16 cellular contexts compared by ENCODE assay signal in genomic region chr4:113645288-113645687, GRCh38.
DNase-seq lines count a peak whose midpoint lies in the region; ATAC-seq and TF ChIP-seq lines count a peak whose summit lies in the region.
"Had no signal": no experiment of that assay in that cellular context is flagged by ENCODE, and none has a peak within 500 bp of the region (broad histone marks: within the 10 kb centered on the region; RNA-seq: fewer than 3 reads in every experiment).

No MANE protein-coding gene starts in this region.

- H3K79me2 ChIP-seq in H9 (ENCODE audit: insufficient read depth, low read length) (no peaks in the 10 kb centered on the region), PC-9 (ENCODE audit: low read depth) (no peaks in the 10 kb centered on the region)

- CTCF ChIA-PET in PC-9 (lab: Charles Lee) = no interaction called here

- TF ChIP-seq CTCF in H9 (conservative IDR thresholded peaks at IDR 0.05) = no peak
- TF ChIP-seq CTCF in PC-9 (conservative IDR thresholded peaks at IDR 0.05) = no peak
- no peak for TF ChIP-seq CTCF in stomach (IDR thresholded peaks at IDR 0.05)
- no peak for TF ChIP-seq CTCF in tibial nerve (IDR thresholded peaks at IDR 0.05)

- no TSS peak for BruUV-seq in PC-9 (replicated peaks; lab: Mats Ljungman, UMichigan)

- no peak for TF ChIP-seq POLR2A in stomach (IDR thresholded peaks at IDR 0.05)
- TF ChIP-seq POLR2A in tibial nerve (IDR thresholded peaks at IDR 0.05) = no peak

- no peak overlapping the region for H2BK20ac ChIP-seq in H9 (ENCODE audit: low read depth, low read length, poor library complexity, severe bottlenecking)

- ATAC-seq in HG03045 (IDR thresholded peaks at IDR 0.05; ENCODE audit: unreplicated experiment) (no peak), GM19397 (IDR thresholded peaks at IDR 0.05; ENCODE audit: unreplicated experiment) (no peak)
- ATAC-seq: effector memory CD8-positive, alpha-beta T cell; natural killer cell treated with Interleukin-12 subunit alpha and Interleukin-12 subunit beta and Interleukin-15 and Interleukin-18, amount 100 ng/mL, for 72 hours had no signal

- H3K4me1 ChIP-seq in H9 (ENCODE audit: insufficient read depth, low read length) = peaks cover 8% of the 10 kb centered on the region; the same call in 1 of the 2 replicates
- peaks cover 34% of the 10 kb centered on the region for H3K4me1 ChIP-seq in PC-9 (replicated peaks; ENCODE audit: insufficient read depth)
- H3K4me1 ChIP-seq in iPS-18a (ENCODE audit: control insufficient read depth, low read depth, low read length) = peaks cover 18% of the 10 kb centered on the region
- peaks cover 18 to 68% (median 46%) of the 10 kb centered on the region in 4 donors for H3K4me1 ChIP-seq in stomach
- peaks cover 0 to 33% (median 18%) of the 10 kb centered on the region in 4 donors for H3K4me1 ChIP-seq in tibial nerve

- H4K8ac ChIP-seq in H9 (replicated peaks; ENCODE audit: insufficient read length, low read depth, low read length) = no peak overlapping the region

- no peaks in the 10 kb centered on the region for H3K79me1 ChIP-seq in H9 (ENCODE audit: insufficient read depth, low read depth, low read length, poor library complexity, severe bottlenecking)

- no peak overlapping the region for H3K4ac ChIP-seq in H9 (ENCODE audit: low read depth, low read length)

- H2BK12ac ChIP-seq in H9 (ENCODE audit: insufficient read length, low read depth, low read length) = no peak overlapping the region

- H3K4me1 Mint-ChIP-seq in H9 = peaks cover 26 to 33% of the 10 kb centered on the region in 2 experiments

- H4K91ac ChIP-seq in H9 (ENCODE audit: insufficient read length, low read depth, low read length) = no peak overlapping the region

- H3K23me2 ChIP-seq in H9 (ENCODE audit: insufficient read length, low read depth, low read length, poor library complexity, severe bottlenecking) = no peaks in the 10 kb centered on the region

- no peak overlapping the region for H3K4me3 Mint-ChIP-seq in H9
- H3K4me3 Mint-ChIP-seq: activated naive CD8-positive, alpha-beta T cell treated with anti-CD3 and anti-CD28 coated beads for 36 hours; effector memory CD8-positive, alpha-beta T cell; natural killer cell treated with Interleukin-12 subunit alpha and Interleukin-12 subunit beta and Interleukin-15 and Interleukin-18, amount 100 ng/mL, for 72 hours had no signal

- no peaks in the 10 kb centered on the region for H3K27me3 Mint-ChIP-seq in H9 (ENCODE audit: low read depth)
- H3K27me3 Mint-ChIP-seq: activated naive CD8-positive, alpha-beta T cell treated with anti-CD3 and anti-CD28 coated beads for 36 hours; effector memory CD8-positive, alpha-beta T cell; natural killer cell treated with Interleukin-12 subunit alpha and Interleukin-12 subunit beta and Interleukin-15 and Interleukin-18, amount 100 ng/mL, for 72 hours had no signal

- POLR2A ChIA-PET in PC-9 (lab: Charles Lee; ENCODE audit: unreplicated experiment) = no interaction called here

- no peaks in the 10 kb centered on the region for H4K20me1 ChIP-seq in H9 (ENCODE audit: control insufficient read depth, insufficient read depth, insufficient read length)
- no peaks in the 10 kb centered on the region for H4K20me1 ChIP-seq in PC-9 (ENCODE audit: insufficient read depth)

- H3K4me3 ChIP-seq in PC-9 (no peak overlapping the region), iPS-18a (ENCODE audit: low read length) (no peak overlapping the region), stomach (no peak overlapping the region), tibial nerve (no peak overlapping the region)
- H3K4me3 ChIP-seq: pancreas, testis had no signal

- peak overlapping the region; percentile 65 to 98 (median 91); a peak in 5 of 7 replicates for H3K27ac Mint-ChIP-seq in H9

- H2AK5ac ChIP-seq in H9 (ENCODE audit: insufficient read length, low read length) = no peak overlapping the region

- H3T11ph ChIP-seq in H9 (ENCODE audit: low read length) = no peak overlapping the region

- no peak overlapping the region for H2BK15ac ChIP-seq in H9 (ENCODE audit: low read depth, low read length)

- no peaks in the 10 kb centered on the region; a peak in 1 of 7 replicates for H3K36me3 Mint-ChIP-seq in H9 (ENCODE audit: insufficient read depth in 1 of 3, low read depth in 3 of 3)
- H3K36me3 Mint-ChIP-seq: natural killer cell treated with Interleukin-12 subunit alpha and Interleukin-12 subunit beta and Interleukin-15 and Interleukin-18, amount 100 ng/mL, for 72 hours had no signal

- no peak overlapping the region for H3K14ac ChIP-seq in H9 (ENCODE audit: insufficient read depth, low read length)

- H2BK5ac ChIP-seq in H9 (ENCODE audit: insufficient read length, low read length) = no peak overlapping the region

- H3K9me2 ChIP-seq in PC-9 (ENCODE audit: insufficient read depth) = no peaks in the 10 kb centered on the region

- H3K27ac ChIP-seq in H9 (ENCODE audit: insufficient read length, low read depth, low read length) = peak overlapping the region; percentile 9
- H3K27ac ChIP-seq in PC-9 = peak overlapping the region; percentile 29
- peak overlapping the region; percentile 52 for H3K27ac ChIP-seq in iPS-18a (ENCODE audit: low read length)
- peak overlapping the region; percentile 13 to 85 (median 75) for H3K27ac ChIP-seq in stomach
- no peak overlapping the region for H3K27ac ChIP-seq in tibial nerve
- H3K27ac ChIP-seq: testis had no signal

- H3K56ac ChIP-seq in H9 (ENCODE audit: insufficient read length, low read depth, low read length) = no peak overlapping the region

- H3K18ac ChIP-seq in H9 (ENCODE audit: insufficient read length, low read depth, low read length) = no peak overlapping the region

- no CpG with 5 or more reads among the region's 1 CpG for WGBS in H9 (ENCODE audit: extremely low coverage, insufficient read length, low lambda C conversion rate)
- WGBS in stomach, 5 donors = 56 to 75% (median 71%) methylated on average over 1 of the region's 1 CpG
- 100% methylated on average over 1 of the region's 1 CpG for WGBS in tibial nerve, 2 donors

- H4K5ac ChIP-seq in H9 (ENCODE audit: insufficient read length, low read depth, low read length) = no peak overlapping the region

- H3K9ac ChIP-seq in H9 (ENCODE audit: extremely low read depth, insufficient read length, low read length) = no peak overlapping the region
- no peak overlapping the region for H3K9ac ChIP-seq in iPS-18a (ENCODE audit: low read length)

- no peaks in the 10 kb centered on the region for H3K9me3 Mint-ChIP-seq in H9
- H3K9me3 Mint-ChIP-seq: activated naive CD8-positive, alpha-beta T cell treated with anti-CD3 and anti-CD28 coated beads for 36 hours; effector memory CD8-positive, alpha-beta T cell; natural killer cell treated with Interleukin-12 subunit alpha and Interleukin-12 subunit beta and Interleukin-15 and Interleukin-18, amount 100 ng/mL, for 72 hours had no signal

- DNase-seq in H9 (no peak), PC-9 (no peak), stomach (no peak), tibial nerve (ENCODE audit: low spot score in 2 of 2) (no peak)
- DNase-seq: activated CD4-positive, alpha-beta T cell treated with anti-CD3 and anti-CD28 coated beads for 48 hours; activated naive CD8-positive, alpha-beta T cell treated with anti-CD3 and anti-CD28 coated beads for 36 hours; effector memory CD8-positive, alpha-beta T cell; head of caudate nucleus; NCI-H1417 treated with DMSO at 0.1 percent for 48 hours; NCI-H524 treated with DMSO at 0.1 percent for 48 hours; testis had no signal

- H2AFZ ChIP-seq in H9 (ENCODE audit: low read length) (no peak overlapping the region), PC-9 (no peak overlapping the region)

- peaks cover 17% of the 10 kb centered on the region; the same call in 1 of the 2 replicates for H3F3A ChIP-seq in PC-9 (ENCODE audit: insufficient read depth, low read depth)

- intact Hi-C loops in PC-9 (cut with micrococcal nuclease; ENCODE audit: unreplicated experiment) = no loop called here
- intact Hi-C loops in stomach (cut with DNase I; ENCODE audit: low total_unique reads) = no loop called here

- H2BK120ac ChIP-seq in H9 (ENCODE audit: low read depth, low read length, poor library complexity, severe bottlenecking) = no peak overlapping the region

- TF ChIP-seq EP300 in stomach (IDR thresholded peaks at IDR 0.05) = no peak
- TF ChIP-seq EP300 in tibial nerve (IDR thresholded peaks at IDR 0.05) = no peak

- no peak overlapping the region for H3K4me2 ChIP-seq in H9 (ENCODE audit: insufficient read depth, insufficient read length, low read length)
- peak overlapping the region; percentile 52 for H3K4me2 ChIP-seq in PC-9

- H3K36me3 ChIP-seq in PC-9 (ENCODE audit: low read depth) (no peaks in the 10 kb centered on the region), iPS-18a (ENCODE audit: control insufficient read depth, low read depth, low read length) (no peaks in the 10 kb centered on the region), stomach (no peaks in the 10 kb centered on the region), tibial nerve (no peaks in the 10 kb centered on the region)
- H3K36me3 ChIP-seq: pancreas had no signal

- no peak overlapping the region for H3K23ac ChIP-seq in H9 (ENCODE audit: insufficient read length, low read depth, low read length)

- H3K27me3 ChIP-seq in H9 (ENCODE audit: insufficient read depth, low read length) = no peaks in the 10 kb centered on the region
- H3K27me3 ChIP-seq in PC-9 (ENCODE audit: insufficient read depth, low read depth) = no peaks in the 10 kb centered on the region; the same call in 1 of the 2 replicates
- no peaks in the 10 kb centered on the region for H3K27me3 ChIP-seq in iPS-18a (ENCODE audit: control insufficient read depth, insufficient read depth, low read length)
- H3K27me3 ChIP-seq in stomach = no peaks in the 10 kb centered on the region
- H3K27me3 ChIP-seq in tibial nerve = no peaks in the 10 kb centered on the region
- H3K27me3 ChIP-seq: pancreas, testis had no signal

- H3K9me3 ChIP-seq in H9 (ENCODE audit: control insufficient read depth, low read depth, low read length) (no peaks in the 10 kb centered on the region), PC-9 (ENCODE audit: insufficient read depth, low read depth) (no peaks in the 10 kb centered on the region), iPS-18a (ENCODE audit: control insufficient read depth, low read depth, low read length) (no peaks in the 10 kb centered on the region), stomach (no peaks in the 10 kb centered on the region), tibial nerve (no peaks in the 10 kb centered on the region)
- H3K9me3 ChIP-seq: pancreas, testis had no signal

Comparison
In these comparisons a context has a peak if more than half of its experiments do, and no peak if none do; other contexts are left out.
1. H3K27ac ChIP-seq: peak in H9 (single experiment), PC-9 (single experiment), iPS-18a (single experiment) and stomach (5 of 5); none in tibial nerve (0 of 4).